ENCODE assay signal across 2 cellular contexts in the genomic region with DNA sequence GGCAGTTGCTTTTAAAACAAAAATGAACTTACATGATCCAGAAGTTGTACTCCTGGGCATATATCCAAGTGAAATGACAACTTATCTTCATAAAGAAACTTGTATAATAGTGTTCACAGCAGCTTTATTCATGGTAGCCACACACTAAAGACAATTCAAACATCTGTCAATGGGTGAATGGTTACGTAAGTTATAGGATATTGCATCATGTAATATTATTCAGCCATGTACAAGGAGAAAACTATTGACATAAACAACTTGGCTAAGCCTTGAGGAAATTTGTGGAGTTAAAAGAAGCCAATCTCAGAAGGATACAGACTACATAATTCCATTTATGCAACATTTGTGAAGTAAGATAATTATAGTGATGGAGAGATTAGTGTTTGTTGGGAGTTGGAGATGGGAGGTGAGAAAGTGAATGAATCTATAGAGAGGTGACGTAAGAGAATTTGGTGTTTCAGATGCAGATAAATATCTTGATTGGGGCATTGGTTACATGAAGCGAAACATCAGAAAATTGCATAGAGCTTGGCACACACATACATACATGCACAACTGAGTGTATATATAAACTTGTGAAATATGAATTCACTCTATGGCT.
A peak's percentile ranks its signal among the peaks of the same experiment; 100 is the strongest.
TF ChIP-seq lines count a peak whose summit lies in the region.

No MANE protein-coding gene starts in this region.

TF ChIP-seq in HepG2, 621 proteins besides CTCF, POLR2A, EP300 and RAD21 (continued from another document):
- TF ChIP-seq MNT (IDR thresholded peaks at IDR 0.05) (no peak), CREB1 (IDR thresholded peaks at IDR 0.05) (peak; percentile 48), CREB1 (CRISPR knock-in tag; IDR thresholded peaks at IDR 0.05) (no peak), CEBPB (IDR thresholded peaks at IDR 0.05; ENCODE audit: borderline replicate concordance, low read depth, low read length) (peak; percentile 42; the same call in 1 of the 2 replicates)

TF ChIP-seq in HEK293T, 16 proteins besides CTCF, POLR2A, EP300 and RAD21 (continued from another document):
- TF ChIP-seq FOXM1 (IDR thresholded peaks at IDR 0.05; ENCODE audit: borderline replicate concordance) (no peak), ZNF384 (IDR thresholded peaks at IDR 0.05) (no peak), HDGF (IDR thresholded peaks at IDR 0.05; ENCODE audit: borderline replicate concordance) (no peak), TARDBP (IDR thresholded peaks at IDR 0.05) (no peak), FOXK2 (IDR thresholded peaks at IDR 0.05) (no peak)
- TF ChIP-seq, protein P1, sequence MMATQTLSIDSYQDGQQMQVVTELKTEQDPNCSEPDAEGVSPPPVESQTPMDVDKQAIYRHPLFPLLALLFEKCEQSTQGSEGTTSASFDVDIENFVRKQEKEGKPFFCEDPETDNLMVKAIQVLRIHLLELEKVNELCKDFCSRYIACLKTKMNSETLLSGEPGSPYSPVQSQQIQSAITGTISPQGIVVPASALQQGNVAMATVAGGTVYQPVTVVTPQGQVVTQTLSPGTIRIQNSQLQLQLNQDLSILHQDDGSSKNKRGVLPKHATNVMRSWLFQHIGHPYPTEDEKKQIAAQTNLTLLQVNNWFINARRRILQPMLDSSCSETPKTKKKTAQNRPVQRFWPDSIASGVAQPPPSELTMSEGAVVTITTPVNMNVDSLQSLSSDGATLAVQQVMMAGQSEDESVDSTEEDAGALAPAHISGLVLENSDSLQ (IDR thresholded peaks at IDR 0.05) = no peak
